19 cellular contexts compared by ENCODE assay signal in genomic region chr2:229728360-229728759, GRCh38. TPM values are rescaled to one million over a fixed set of nuclear protein-coding genes. Genes with fewer than 3 reads are reported as not detected.
"Had no signal": no experiment of that assay in that cellular context is flagged by ENCODE, and none has a peak within 500 bp of the region (broad histone marks: within the 10 kb centered on the region; RNA-seq: fewer than 3 reads in every experiment).

No MANE protein-coding gene starts in this region.

- H3K9me3 Mint-ChIP-seq: activated naive CD8-positive, alpha-beta T cell treated with anti-CD3 and anti-CD28 coated beads for 36 hours; activated T-helper 1 cell treated with anti-CD3 and anti-CD28 coated beads, Interleukin-12 subunit alpha, Interleukin-12 subunit beta, Interleukin-2, Interleukin-4 antibody, amounts not matched to agents 30 ng/mL and 10 ng/mL and 1 ng/mL, durations not matched to agents 14 hours and 24 hours and 36 hours; effector memory CD8-positive, alpha-beta T cell; naive thymus-derived CD4-positive, alpha-beta T cell; stimulated activated naive B cell treated with anti-CD40 and anti-IgM and Interleukin-4, amounts not matched to agents 10 μg/mL and 1 μg/mL and 100 μg/mL, for 72 hours; T-helper 2 cell treated with Interferon-gamma antibody and Interleukin-4, amounts not matched to agents 5 μg/mL and 100 μg/mL, for 36 hours had no signal

- H3K4me1 ChIP-seq: left ventricle myocardium inferior, pancreas, thyroid gland had no signal

- H3K36me3 Mint-ChIP-seq: activated naive CD8-positive, alpha-beta T cell treated with anti-CD3 and anti-CD28 coated beads for 36 hours; memory B cell; stimulated activated naive B cell treated with anti-CD40 and anti-IgM and Interleukin-4, amounts not matched to agents 10 μg/mL and 1 μg/mL and 100 μg/mL, for 72 hours had no signal

- ATAC-seq: effector memory CD8-positive, alpha-beta T cell; mucosa of descending colon; naive thymus-derived CD4-positive, alpha-beta T cell; pancreas; stimulated activated naive B cell treated with anti-CD40 and anti-IgM and Interleukin-4, amounts not matched to agents 10 μg/mL and 1 μg/mL and 100 μg/mL, for 72 hours had no signal

- H3K27me3 ChIP-seq: pancreas, thyroid gland had no signal

- H3K36me3 ChIP-seq: left ventricle myocardium inferior, pancreas, thyroid gland had no signal

- H3K4me1 Mint-ChIP-seq: activated naive CD8-positive, alpha-beta T cell treated with anti-CD3 and anti-CD28 coated beads for 36 hours; memory B cell had no signal

- H3K4me3 Mint-ChIP-seq: activated naive CD8-positive, alpha-beta T cell treated with anti-CD3 and anti-CD28 coated beads for 36 hours; activated T-helper 1 cell treated with anti-CD3 and anti-CD28 coated beads, Interleukin-12 subunit alpha, Interleukin-12 subunit beta, Interleukin-2, Interleukin-4 antibody, amounts not matched to agents 30 ng/mL and 10 ng/mL and 1 ng/mL, durations not matched to agents 14 hours and 24 hours and 36 hours; effector memory CD8-positive, alpha-beta T cell; memory B cell; naive thymus-derived CD4-positive, alpha-beta T cell; stimulated activated naive B cell treated with anti-CD40 and anti-IgM and Interleukin-4, amounts not matched to agents 10 μg/mL and 1 μg/mL and 100 μg/mL, for 72 hours; T-helper 2 cell treated with Interferon-gamma antibody and Interleukin-4, amounts not matched to agents 5 μg/mL and 100 μg/mL, for 36 hours had no signal

- H3K4me3 ChIP-seq: left ventricle myocardium inferior, mucosa of descending colon, pancreas, thyroid gland had no signal

- DNase-seq: activated CD4-positive, alpha-beta T cell treated with anti-CD3 and anti-CD28 coated beads, Interleukin-2, amount 50 U/mL, for 1 hour; activated naive CD8-positive, alpha-beta T cell treated with anti-CD3 and anti-CD28 coated beads for 36 hours; aorta; dermis blood vessel endothelial cell; effector memory CD8-positive, alpha-beta T cell; hippocampal formation; left ventricle myocardium inferior; mucosa of descending colon; naive thymus-derived CD4-positive, alpha-beta T cell; pancreas; stimulated activated CD4-positive, alpha-beta T cell treated with anti-CD3 and anti-CD28 coated beads, Interleukin-2, amount 100 ng/mL, for 48 hours; stimulated activated naive B cell treated with anti-CD40 and anti-IgM and Interleukin-4, amounts not matched to agents 10 μg/mL and 1 μg/mL and 100 μg/mL, for 72 hours; thyroid gland had no signal

- H3K9me3 ChIP-seq: left ventricle myocardium inferior, mucosa of descending colon, pancreas, thyroid gland had no signal

- H3K27ac Mint-ChIP-seq: activated naive CD8-positive, alpha-beta T cell treated with anti-CD3 and anti-CD28 coated beads for 36 hours; activated T-helper 1 cell treated with anti-CD3 and anti-CD28 coated beads, Interleukin-12 subunit alpha, Interleukin-12 subunit beta, Interleukin-2, Interleukin-4 antibody, amounts not matched to agents 30 ng/mL and 10 ng/mL and 1 ng/mL, durations not matched to agents 14 hours and 24 hours and 36 hours; effector memory CD8-positive, alpha-beta T cell; memory B cell; naive thymus-derived CD4-positive, alpha-beta T cell; stimulated activated naive B cell treated with anti-CD40 and anti-IgM and Interleukin-4, amounts not matched to agents 10 μg/mL and 1 μg/mL and 100 μg/mL, for 72 hours; T-helper 2 cell treated with Interferon-gamma antibody and Interleukin-4, amounts not matched to agents 5 μg/mL and 100 μg/mL, for 36 hours had no signal

- FAIRE-seq: keratinocyte, pancreas had no signal

- H3K27ac ChIP-seq: left ventricle myocardium inferior, pancreas, thyroid gland had no signal

RNA-seq across cellular contexts. Expression of gene DNER, which starts 14.0 kb away (rescaled TPM):
- total RNA-seq: activated CD8-positive, alpha-beta memory T cell treated with anti-CD3 and anti-CD28 coated beads for 36 hours; activated naive CD8-positive, alpha-beta T cell treated with anti-CD3 and anti-CD28 coated beads for 36 hours; activated T-helper 1 cell treated with anti-CD3 and anti-CD28 coated beads, Interleukin-12 subunit alpha, Interleukin-12 subunit beta, Interleukin-2, Interleukin-4 antibody, amounts not matched to agents 30 ng/mL and 10 ng/mL and 1 ng/mL, durations not matched to agents 14 hours and 24 hours and 36 hours; chondrocyte; dermis blood vessel endothelial cell; naive thymus-derived CD4-positive, alpha-beta T cell had no signal
- polyA plus RNA-seq: naive thymus-derived CD4-positive, alpha-beta T cell had no signal
